In the genomic region with DNA sequence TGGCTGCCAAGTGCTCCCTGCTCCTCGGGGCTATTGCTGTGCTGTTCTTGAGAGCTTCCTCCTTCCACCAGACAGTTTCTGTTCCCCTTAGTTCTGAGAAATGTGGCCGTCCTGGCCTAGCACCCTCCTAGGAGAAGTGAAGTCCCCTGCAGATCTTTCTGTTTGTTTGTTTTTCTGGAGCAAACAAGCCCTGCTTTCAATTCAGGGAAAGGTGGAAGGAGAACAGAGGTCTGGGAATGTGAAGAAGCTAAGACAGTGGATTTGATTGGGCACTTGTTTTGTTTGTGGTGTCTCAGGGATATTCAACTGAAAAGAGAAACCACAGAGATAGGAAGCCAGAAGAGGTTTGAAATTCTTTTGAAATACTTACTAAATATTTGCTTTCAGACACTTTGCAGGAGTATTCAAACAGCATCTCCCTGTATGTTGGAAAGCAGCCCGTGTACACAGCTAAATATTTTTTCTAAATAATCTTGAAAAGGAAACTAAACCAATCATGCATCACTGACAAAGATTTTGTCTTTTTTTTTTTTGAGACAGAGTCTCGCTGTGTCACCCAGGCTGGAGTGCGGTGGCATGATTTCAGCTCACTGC, we compare ENCODE assay signal across 1 cellular context.
TF ChIP-seq lines count a peak whose summit lies in the region.

No MANE protein-coding gene starts in this region.

TF ChIP-seq in GM12878, 131 proteins besides CTCF, POLR2A, EP300 and RAD21 (continues in another document):
- TF ChIP-seq KAT2A (conservative IDR thresholded peaks at IDR 0.05; ENCODE audit: control insufficient read depth, low read depth, low read length) (no peak), DPF2 (IDR thresholded peaks at IDR 0.05) (peak; percentile 90), EED (IDR thresholded peaks at IDR 0.05; ENCODE audit: low read depth) (peak; percentile 86), BCL11A (IDR thresholded peaks at IDR 0.05; ENCODE audit: low read depth, low read length) (peak; percentile 68), JUND (IDR thresholded peaks at IDR 0.05; ENCODE audit: low read depth, low read length) (no peak), MEF2B (IDR thresholded peaks at IDR 0.05; ENCODE audit: partially characterized antibody, poor library complexity, severe bottlenecking) (peak; percentile 38), SMAD5 (IDR thresholded peaks at IDR 0.05; ENCODE audit: low read depth) (no peak), SMAD1 (IDR thresholded peaks at IDR 0.05; ENCODE audit: low read depth, partially characterized antibody) (no peak), CREB1 (IDR thresholded peaks at IDR 0.05; ENCODE audit: low read depth) (no peak), IKZF2 (IDR thresholded peaks at IDR 0.05) (peak; percentile 93 to 94), IRF4 (IDR thresholded peaks at IDR 0.05; ENCODE audit: low read depth, low read length) (peak; percentile 92), TAF1 (IDR thresholded peaks at IDR 0.05; ENCODE audit: borderline replicate concordance, low read depth, low read length) (0 out of 2 replicates have a peak, but pooled peaks have one; percentile 36), MTA3 (IDR thresholded peaks at IDR 0.05; ENCODE audit: borderline replicate concordance, low read length) (0 out of 2 replicates have a peak, but pooled peaks have one; percentile 72), HDGF (IDR thresholded peaks at IDR 0.05) (0 out of 2 replicates have a peak, but pooled peaks have one; percentile 18), CHD1 (IDR thresholded peaks at IDR 0.05; ENCODE audit: low read depth, low read length) (no peak), SPI1 (IDR thresholded peaks at IDR 0.05; ENCODE audit: borderline replicate concordance, insufficient read depth, low read depth, low read length) (peak; percentile 99), MTA2 (IDR thresholded peaks at IDR 0.05; ENCODE audit: low read depth) (peak; percentile 45; the same call in 1 of the 2 replicates), NFXL1 (IDR thresholded peaks at IDR 0.05; ENCODE audit: borderline replicate concordance) (peak; percentile 18; the same call in 1 of the 2 replicates), IKZF1 (conservative IDR thresholded peaks at IDR 0.05) (peak; percentile 90), SP1 (IDR thresholded peaks at IDR 0.05; ENCODE audit: low read depth, low read length) (peak; percentile 22), POU2F2 (IDR thresholded peaks at IDR 0.05; ENCODE audit: borderline replicate concordance, low read depth, low read length) (0 out of 3 replicates have a peak, but pooled peaks have one; percentile 59), YY1 (IDR thresholded peaks at IDR 0.05; ENCODE audit: low read depth, low read length) (peak; percentile 52; the same call in 1 of the 2 replicates), CBX5 (IDR thresholded peaks at IDR 0.05; ENCODE audit: low read depth) (peak; percentile 30; the same call in 1 of the 2 replicates), BHLHE40 (IDR thresholded peaks at IDR 0.05; ENCODE audit: borderline replicate concordance in 1 of 2, low read depth in 2 of 2, low read length in 1 of 2) (peak in 1 of 2 experiments; percentile 5; a peak in 1 of 4 replicates), RUNX3 (IDR thresholded peaks at IDR 0.05; ENCODE audit: low read length) (peak; percentile 77), NFYA (IDR thresholded peaks at IDR 0.05; ENCODE audit: borderline replicate concordance, low read depth, low read length) (no peak), FOXM1 (IDR thresholded peaks at IDR 0.05; ENCODE audit: low read depth, low read length) (0 out of 2 replicates have a peak, but pooled peaks have one; percentile 36), ATF7 (IDR thresholded peaks at IDR 0.05; ENCODE audit: low read depth) (0 out of 2 replicates have a peak, but pooled peaks have one; percentile 7)
- TF ChIP-seq, protein P1, sequence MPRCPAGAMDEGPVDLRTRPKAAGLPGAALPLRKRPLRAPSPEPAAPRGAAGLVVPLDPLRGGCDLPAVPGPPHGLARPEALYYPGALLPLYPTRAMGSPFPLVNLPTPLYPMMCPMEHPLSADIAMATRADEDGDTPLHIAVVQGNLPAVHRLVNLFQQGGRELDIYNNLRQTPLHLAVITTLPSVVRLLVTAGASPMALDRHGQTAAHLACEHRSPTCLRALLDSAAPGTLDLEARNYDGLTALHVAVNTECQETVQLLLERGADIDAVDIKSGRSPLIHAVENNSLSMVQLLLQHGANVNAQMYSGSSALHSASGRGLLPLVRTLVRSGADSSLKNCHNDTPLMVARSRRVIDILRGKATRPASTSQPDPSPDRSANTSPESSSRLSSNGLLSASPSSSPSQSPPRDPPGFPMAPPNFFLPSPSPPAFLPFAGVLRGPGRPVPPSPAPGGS (IDR thresholded peaks at IDR 0.05; ENCODE audit: borderline replicate concordance, insufficient read depth, low read depth, low read length, poor library complexity, severe bottlenecking) = no peak
- TF ChIP-seq, protein P2, sequence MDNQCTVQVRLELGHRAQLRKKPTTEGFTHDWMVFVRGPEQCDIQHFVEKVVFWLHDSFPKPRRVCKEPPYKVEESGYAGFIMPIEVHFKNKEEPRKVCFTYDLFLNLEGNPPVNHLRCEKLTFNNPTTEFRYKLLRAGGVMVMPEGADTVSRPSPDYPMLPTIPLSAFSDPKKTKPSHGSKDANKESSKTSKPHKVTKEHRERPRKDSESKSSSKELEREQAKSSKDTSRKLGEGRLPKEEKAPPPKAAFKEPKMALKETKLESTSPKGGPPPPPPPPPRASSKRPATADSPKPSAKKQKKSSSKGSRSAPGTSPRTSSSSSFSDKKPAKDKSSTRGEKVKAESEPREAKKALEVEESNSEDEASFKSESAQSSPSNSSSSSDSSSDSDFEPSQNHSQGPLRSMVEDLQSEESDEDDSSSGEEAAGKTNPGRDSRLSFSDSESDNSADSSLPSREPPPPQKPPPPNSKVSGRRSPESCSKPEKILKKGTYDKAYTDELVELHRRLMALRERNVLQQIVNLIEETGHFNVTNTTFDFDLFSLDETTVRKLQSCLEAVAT (IDR thresholded peaks at IDR 0.05) = peak; percentile 72; the same call in 1 of the 2 replicates
- TF ChIP-seq, protein P3, sequence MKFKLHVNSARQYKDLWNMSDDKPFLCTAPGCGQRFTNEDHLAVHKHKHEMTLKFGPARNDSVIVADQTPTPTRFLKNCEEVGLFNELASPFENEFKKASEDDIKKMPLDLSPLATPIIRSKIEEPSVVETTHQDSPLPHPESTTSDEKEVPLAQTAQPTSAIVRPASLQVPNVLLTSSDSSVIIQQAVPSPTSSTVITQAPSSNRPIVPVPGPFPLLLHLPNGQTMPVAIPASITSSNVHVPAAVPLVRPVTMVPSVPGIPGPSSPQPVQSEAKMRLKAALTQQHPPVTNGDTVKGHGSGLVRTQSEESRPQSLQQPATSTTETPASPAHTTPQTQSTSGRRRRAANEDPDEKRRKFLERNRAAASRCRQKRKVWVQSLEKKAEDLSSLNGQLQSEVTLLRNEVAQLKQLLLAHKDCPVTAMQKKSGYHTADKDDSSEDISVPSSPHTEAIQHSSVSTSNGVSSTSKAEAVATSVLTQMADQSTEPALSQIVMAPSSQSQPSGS (IDR thresholded peaks at IDR 0.05; ENCODE audit: low read length) = peak; percentile 63; the same call in 1 of the 2 replicates
- TF ChIP-seq, protein P4, sequence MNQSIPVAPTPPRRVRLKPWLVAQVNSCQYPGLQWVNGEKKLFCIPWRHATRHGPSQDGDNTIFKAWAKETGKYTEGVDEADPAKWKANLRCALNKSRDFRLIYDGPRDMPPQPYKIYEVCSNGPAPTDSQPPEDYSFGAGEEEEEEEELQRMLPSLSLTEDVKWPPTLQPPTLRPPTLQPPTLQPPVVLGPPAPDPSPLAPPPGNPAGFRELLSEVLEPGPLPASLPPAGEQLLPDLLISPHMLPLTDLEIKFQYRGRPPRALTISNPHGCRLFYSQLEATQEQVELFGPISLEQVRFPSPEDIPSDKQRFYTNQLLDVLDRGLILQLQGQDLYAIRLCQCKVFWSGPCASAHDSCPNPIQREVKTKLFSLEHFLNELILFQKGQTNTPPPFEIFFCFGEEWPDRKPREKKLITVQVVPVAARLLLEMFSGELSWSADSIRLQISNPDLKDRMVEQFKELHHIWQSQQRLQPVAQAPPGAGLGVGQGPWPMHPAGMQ (IDR thresholded peaks at IDR 0.05; ENCODE audit: borderline replicate concordance) = no peak
- TF ChIP-seq, protein P5, sequence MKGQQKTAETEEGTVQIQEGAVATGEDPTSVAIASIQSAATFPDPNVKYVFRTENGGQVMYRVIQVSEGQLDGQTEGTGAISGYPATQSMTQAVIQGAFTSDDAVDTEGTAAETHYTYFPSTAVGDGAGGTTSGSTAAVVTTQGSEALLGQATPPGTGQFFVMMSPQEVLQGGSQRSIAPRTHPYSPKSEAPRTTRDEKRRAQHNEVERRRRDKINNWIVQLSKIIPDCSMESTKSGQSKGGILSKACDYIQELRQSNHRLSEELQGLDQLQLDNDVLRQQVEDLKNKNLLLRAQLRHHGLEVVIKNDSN (IDR thresholded peaks at IDR 0.05; ENCODE audit: borderline replicate concordance, extremely low read length, insufficient read depth, low read depth, low read length) = no peak
- TF ChIP-seq, protein P6, sequence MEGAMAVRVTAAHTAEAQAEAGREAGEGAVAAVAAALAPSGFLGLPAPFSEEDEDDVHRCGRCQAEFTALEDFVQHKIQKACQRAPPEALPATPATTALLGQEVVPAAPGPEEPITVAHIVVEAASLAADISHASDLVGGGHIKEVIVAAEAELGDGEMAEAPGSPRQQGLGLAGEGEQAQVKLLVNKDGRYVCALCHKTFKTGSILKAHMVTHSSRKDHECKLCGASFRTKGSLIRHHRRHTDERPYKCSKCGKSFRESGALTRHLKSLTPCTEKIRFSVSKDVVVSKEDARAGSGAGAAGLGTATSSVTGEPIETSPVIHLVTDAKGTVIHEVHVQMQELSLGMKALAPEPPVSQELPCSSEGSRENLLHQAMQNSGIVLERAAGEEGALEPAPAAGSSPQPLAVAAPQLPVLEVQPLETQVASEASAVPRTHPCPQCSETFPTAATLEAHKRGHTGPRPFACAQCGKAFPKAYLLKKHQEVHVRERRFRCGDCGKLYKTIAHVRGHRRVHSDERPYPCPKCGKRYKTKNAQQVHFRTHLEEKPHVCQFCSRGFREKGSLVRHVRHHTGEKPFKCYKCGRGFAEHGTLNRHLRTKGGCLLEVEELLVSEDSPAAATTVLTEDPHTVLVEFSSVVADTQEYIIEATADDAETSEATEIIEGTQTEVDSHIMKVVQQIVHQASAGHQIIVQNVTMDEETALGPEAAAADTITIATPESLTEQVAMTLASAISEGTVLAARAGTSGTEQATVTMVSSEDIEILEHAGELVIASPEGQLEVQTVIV (IDR thresholded peaks at IDR 0.05; ENCODE audit: borderline replicate concordance, partially characterized antibody) = no peak
- TF ChIP-seq, protein P7, sequence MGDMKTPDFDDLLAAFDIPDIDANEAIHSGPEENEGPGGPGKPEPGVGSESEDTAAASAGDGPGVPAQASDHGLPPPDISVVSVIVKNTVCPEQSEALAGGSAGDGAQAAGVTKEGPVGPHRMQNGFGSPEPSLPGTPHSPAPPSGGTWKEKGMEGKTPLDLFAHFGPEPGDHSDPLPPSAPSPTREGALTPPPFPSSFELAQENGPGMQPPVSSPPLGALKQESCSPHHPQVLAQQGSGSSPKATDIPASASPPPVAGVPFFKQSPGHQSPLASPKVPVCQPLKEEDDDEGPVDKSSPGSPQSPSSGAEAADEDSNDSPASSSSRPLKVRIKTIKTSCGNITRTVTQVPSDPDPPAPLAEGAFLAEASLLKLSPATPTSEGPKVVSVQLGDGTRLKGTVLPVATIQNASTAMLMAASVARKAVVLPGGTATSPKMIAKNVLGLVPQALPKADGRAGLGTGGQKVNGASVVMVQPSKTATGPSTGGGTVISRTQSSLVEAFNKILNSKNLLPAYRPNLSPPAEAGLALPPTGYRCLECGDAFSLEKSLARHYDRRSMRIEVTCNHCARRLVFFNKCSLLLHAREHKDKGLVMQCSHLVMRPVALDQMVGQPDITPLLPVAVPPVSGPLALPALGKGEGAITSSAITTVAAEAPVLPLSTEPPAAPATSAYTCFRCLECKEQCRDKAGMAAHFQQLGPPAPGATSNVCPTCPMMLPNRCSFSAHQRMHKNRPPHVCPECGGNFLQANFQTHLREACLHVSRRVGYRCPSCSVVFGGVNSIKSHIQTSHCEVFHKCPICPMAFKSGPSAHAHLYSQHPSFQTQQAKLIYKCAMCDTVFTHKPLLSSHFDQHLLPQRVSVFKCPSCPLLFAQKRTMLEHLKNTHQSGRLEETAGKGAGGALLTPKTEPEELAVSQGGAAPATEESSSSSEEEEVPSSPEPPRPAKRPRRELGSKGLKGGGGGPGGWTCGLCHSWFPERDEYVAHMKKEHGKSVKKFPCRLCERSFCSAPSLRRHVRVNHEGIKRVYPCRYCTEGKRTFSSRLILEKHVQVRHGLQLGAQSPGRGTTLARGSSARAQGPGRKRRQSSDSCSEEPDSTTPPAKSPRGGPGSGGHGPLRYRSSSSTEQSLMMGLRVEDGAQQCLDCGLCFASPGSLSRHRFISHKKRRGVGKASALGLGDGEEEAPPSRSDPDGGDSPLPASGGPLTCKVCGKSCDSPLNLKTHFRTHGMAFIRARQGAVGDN (IDR thresholded peaks at IDR 0.05) = no peak
- TF ChIP-seq, protein P8, sequence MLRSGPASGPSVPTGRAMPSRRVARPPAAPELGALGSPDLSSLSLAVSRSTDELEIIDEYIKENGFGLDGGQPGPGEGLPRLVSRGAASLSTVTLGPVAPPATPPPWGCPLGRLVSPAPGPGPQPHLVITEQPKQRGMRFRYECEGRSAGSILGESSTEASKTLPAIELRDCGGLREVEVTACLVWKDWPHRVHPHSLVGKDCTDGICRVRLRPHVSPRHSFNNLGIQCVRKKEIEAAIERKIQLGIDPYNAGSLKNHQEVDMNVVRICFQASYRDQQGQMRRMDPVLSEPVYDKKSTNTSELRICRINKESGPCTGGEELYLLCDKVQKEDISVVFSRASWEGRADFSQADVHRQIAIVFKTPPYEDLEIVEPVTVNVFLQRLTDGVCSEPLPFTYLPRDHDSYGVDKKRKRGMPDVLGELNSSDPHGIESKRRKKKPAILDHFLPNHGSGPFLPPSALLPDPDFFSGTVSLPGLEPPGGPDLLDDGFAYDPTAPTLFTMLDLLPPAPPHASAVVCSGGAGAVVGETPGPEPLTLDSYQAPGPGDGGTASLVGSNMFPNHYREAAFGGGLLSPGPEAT (IDR thresholded peaks at IDR 0.05; ENCODE audit: low read depth) = peak; percentile 86
- TF ChIP-seq, protein P9, sequence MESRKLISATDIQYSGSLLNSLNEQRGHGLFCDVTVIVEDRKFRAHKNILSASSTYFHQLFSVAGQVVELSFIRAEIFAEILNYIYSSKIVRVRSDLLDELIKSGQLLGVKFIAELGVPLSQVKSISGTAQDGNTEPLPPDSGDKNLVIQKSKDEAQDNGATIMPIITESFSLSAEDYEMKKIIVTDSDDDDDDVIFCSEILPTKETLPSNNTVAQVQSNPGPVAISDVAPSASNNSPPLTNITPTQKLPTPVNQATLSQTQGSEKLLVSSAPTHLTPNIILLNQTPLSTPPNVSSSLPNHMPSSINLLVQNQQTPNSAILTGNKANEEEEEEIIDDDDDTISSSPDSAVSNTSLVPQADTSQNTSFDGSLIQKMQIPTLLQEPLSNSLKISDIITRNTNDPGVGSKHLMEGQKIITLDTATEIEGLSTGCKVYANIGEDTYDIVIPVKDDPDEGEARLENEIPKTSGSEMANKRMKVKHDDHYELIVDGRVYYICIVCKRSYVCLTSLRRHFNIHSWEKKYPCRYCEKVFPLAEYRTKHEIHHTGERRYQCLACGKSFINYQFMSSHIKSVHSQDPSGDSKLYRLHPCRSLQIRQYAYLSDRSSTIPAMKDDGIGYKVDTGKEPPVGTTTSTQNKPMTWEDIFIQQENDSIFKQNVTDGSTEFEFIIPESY (IDR thresholded peaks at IDR 0.05) = no peak
- TF ChIP-seq, protein P10, sequence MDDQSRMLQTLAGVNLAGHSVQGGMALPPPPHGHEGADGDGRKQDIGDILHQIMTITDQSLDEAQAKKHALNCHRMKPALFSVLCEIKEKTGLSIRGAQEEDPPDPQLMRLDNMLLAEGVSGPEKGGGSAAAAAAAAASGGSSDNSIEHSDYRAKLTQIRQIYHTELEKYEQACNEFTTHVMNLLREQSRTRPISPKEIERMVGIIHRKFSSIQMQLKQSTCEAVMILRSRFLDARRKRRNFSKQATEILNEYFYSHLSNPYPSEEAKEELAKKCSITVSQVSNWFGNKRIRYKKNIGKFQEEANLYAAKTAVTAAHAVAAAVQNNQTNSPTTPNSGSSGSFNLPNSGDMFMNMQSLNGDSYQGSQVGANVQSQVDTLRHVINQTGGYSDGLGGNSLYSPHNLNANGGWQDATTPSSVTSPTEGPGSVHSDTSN (IDR thresholded peaks at IDR 0.05; ENCODE audit: insufficient replicate concordance, low read depth, low read length) = no peak
